11 cellular contexts compared by ENCODE assay signal in genomic region chr7:85947767-85948166, GRCh38.
"Had no signal": no experiment of that assay in that cellular context is flagged by ENCODE, and none has a peak within 500 bp of the region (broad histone marks: within the 10 kb centered on the region; RNA-seq: fewer than 3 reads in every experiment).

No MANE protein-coding gene starts in this region.

- FAIRE-seq: H1, H54 had no signal

- H3K9ac ChIP-seq: GM23248 had no signal

- H3K4me2 ChIP-seq: GM23338 had no signal

- ATAC-seq: GM23338, HCT116 had no signal

- H3K4me3 ChIP-seq: GM23248, GM23338, HAP-1 had no signal

- DNase-seq: GM23248, GOT3, H7, H9, HCEC 1CT, HFFc6 had no signal

- H3K27ac ChIP-seq: GM23248 had no signal

- H2AFZ ChIP-seq: GM23248, GM23338 had no signal

- H3K9me3 ChIP-seq: HAP-1 had no signal

- H3K36me3 ChIP-seq: HAP-1 had no signal

- H3K4me1 ChIP-seq: HAP-1 had no signal
